ENCODE assay signal across 15 cellular contexts in the genomic region with DNA sequence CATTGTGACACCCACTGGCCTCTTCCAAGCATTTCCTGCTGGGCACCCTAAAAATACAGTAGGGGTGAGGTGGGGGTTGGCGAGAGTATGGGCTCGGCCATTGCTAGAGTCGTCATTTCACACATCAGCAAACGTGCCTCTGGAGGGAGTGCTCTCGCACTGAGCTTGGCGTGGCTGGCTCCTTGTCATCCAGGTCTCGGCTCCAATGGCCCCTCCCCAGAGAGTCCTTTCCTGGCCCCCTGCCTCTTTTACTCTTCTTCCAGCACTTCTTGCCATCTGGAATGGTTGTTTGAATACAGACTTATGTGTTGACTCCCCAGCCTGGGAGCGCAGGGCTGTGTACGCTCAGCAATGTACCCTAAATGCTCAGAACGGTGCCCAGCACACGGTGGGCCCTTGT.
"Had no signal": no experiment of that assay in that cellular context is flagged by ENCODE, and none has a peak within 500 bp of the region (broad histone marks: within the 10 kb centered on the region; RNA-seq: fewer than 3 reads in every experiment).

No MANE protein-coding gene starts in this region.

- H3K4me1 Mint-ChIP-seq: activated naive CD8-positive, alpha-beta T cell treated with anti-CD3 and anti-CD28 coated beads, Interleukin-2, amount 10 ng/mL, durations not matched to agents 7 days and 5 days; memory B cell; T-cell had no signal

- ATAC-seq: activated CD8-positive, alpha-beta T cell treated with anti-CD3 and anti-CD28 coated beads for 36 hours; left lobe of liver; T-cell had no signal

- H3K27ac Mint-ChIP-seq: activated CD8-positive, alpha-beta T cell treated with anti-CD3 and anti-CD28 coated beads for 36 hours; activated naive CD8-positive, alpha-beta T cell treated with anti-CD3 and anti-CD28 coated beads, Interleukin-2, amount 10 ng/mL, durations not matched to agents 7 days and 5 days; memory B cell; T-cell had no signal

- H3K4me3 ChIP-seq: ovary, stomach, thyroid gland, uterus had no signal

- H3K9me3 ChIP-seq: ovary, stomach, thyroid gland, uterus had no signal

- H3K4me3 Mint-ChIP-seq: activated CD8-positive, alpha-beta T cell treated with anti-CD3 and anti-CD28 coated beads for 36 hours; activated naive CD8-positive, alpha-beta T cell treated with anti-CD3 and anti-CD28 coated beads, Interleukin-2, amount 10 ng/mL, durations not matched to agents 7 days and 5 days; memory B cell; T-cell had no signal

- H3K27ac ChIP-seq: ovary, thyroid gland, VCaP had no signal

- H3K36me3 Mint-ChIP-seq: activated naive CD8-positive, alpha-beta T cell treated with anti-CD3 and anti-CD28 coated beads, Interleukin-2, amount 10 ng/mL, durations not matched to agents 7 days and 5 days; memory B cell; T-cell had no signal

- H3K27me3 ChIP-seq: ovary, stomach, thyroid gland, uterus had no signal

- H3K36me3 ChIP-seq: ovary, stomach, thyroid gland, uterus had no signal

- H3K9me3 Mint-ChIP-seq: activated CD8-positive, alpha-beta T cell treated with anti-CD3 and anti-CD28 coated beads for 36 hours; activated naive CD8-positive, alpha-beta T cell treated with anti-CD3 and anti-CD28 coated beads, Interleukin-2, amount 10 ng/mL, durations not matched to agents 7 days and 5 days; memory B cell; T-cell had no signal

- DNase-seq: activated CD8-positive, alpha-beta memory T cell treated with anti-CD3 and anti-CD28 coated beads, Interleukin-2, amount 50 U/mL, for 4 hours; activated CD8-positive, alpha-beta T cell treated with anti-CD3 and anti-CD28 coated beads for 36 hours; activated naive CD8-positive, alpha-beta T cell treated with anti-CD3 and anti-CD28 coated beads, Interleukin-2, amount 10 ng/mL, durations not matched to agents 7 days and 5 days; central memory CD4-positive, alpha-beta T cell; cortex of kidney; ovary; stimulated activated CD4-positive, alpha-beta T cell treated with anti-CD3 and anti-CD28 coated beads, Interleukin-4, amount 100 ng/mL, for 4 hours; stomach; T-cell; T1000; thyroid gland; uterus had no signal
